Comparison of ENCODE assay signal across 8 cellular contexts in the genomic region with DNA sequence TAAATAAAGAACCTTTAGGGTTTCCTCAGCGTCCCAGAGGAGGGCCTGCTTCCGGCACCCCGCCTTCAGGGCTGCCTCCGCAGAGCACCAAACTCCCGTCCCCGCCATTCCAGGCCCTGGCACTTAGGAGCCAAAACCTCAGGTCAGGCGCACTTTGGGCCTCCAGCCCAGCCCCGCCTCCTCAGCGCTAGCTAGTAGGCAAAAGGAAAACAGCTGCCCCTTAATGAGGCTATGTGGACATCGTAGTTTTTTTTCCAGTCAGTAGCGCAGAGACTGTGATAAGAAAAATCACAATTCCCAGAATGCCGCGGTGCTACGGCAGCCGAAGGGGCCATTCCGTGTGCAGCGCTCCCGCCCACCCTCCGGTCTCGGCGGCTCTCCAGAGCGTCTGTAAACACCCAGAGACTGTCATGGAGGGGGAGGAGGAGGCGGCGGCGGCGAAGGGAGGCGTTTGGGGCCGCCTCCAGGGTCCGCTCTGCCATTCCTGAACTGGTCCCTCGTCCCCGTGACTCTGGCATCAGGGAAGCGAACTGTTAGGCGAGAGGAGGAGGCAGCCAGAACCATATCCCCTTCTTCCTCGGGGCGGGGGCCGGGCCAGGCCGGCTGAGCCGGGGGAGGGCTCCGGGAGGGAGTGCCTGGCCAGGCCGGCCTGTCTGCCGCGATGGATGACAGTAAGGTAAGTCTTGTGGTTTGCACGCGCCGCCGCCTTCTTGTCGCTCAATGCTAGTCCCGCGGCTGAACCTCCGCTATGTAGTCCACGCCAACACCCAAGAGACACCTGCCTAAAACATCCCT.
DNase-seq lines count a peak whose midpoint lies in the region; ATAC-seq and TF ChIP-seq lines count a peak whose summit lies in the region.

Gene CREBL2 (plus strand): TSS at position 365 of the 795 bp plus-strand sequence. CDS start 297 bp downstream, at position 662.

- peaks cover 2% of the 10 kb centered on the region for H3K9me3 Mint-ChIP-seq in nephron progenitor cell
- no peaks in the 10 kb centered on the region for H3K9me3 Mint-ChIP-seq in stimulated activated naive CD8-positive, alpha-beta T cell treated with anti-CD3 and anti-CD28 coated beads, Interleukin-15, amount 100 ng/mL, for 72 hours

- peaks cover 20% of the 10 kb centered on the region for H3K36me3 Mint-ChIP-seq in nephron progenitor cell (ENCODE audit: low read depth)

- no peak for TF ChIP-seq CTCF in nephron progenitor cell (IDR thresholded peaks at IDR 0.05)

- peak within 1 kb of the TSS; percentile 89 for H3K4me3 Mint-ChIP-seq in nephron progenitor cell
- peak within 1 kb of the TSS; percentile 91 to 96 for H3K4me3 Mint-ChIP-seq in stimulated activated naive CD8-positive, alpha-beta T cell treated with anti-CD3 and anti-CD28 coated beads, Interleukin-15, amount 100 ng/mL, for 72 hours

- peak within 1 kb of the TSS; percentile 70 for H3K27ac Mint-ChIP-seq in nephron progenitor cell
- H3K27ac Mint-ChIP-seq in stimulated activated naive CD8-positive, alpha-beta T cell treated with anti-CD3 and anti-CD28 coated beads, Interleukin-15, amount 100 ng/mL, for 72 hours: peak within 1 kb of the TSS; percentile 98 to 99

- DNase-seq in EL (peak; percentile 95), GOT3 (lab: John Stamatoyannopoulos, UW) (peak; percentile 89), LoVo (ENCODE audit: low spot score) (peak; percentile 99), SHP77 (lab: John Stamatoyannopoulos, UW) (peak; percentile 81 to 86), activated gamma-delta T cell (lab: John Stamatoyannopoulos, UW) (peak; percentile 68), fibroblast of the conjunctiva (ENCODE audit: low read depth) (peak; percentile 97), nephron progenitor cell (peak; percentile 83)
- DNase-seq in stimulated activated naive CD8-positive, alpha-beta T cell treated with anti-CD3 and anti-CD28 coated beads, Interleukin-15, amount 100 ng/mL, for 72 hours: peak; percentile 83 to 89

- ATAC-seq in stimulated activated naive CD8-positive, alpha-beta T cell treated with anti-CD3 and anti-CD28 coated beads, Interleukin-15, amount 100 ng/mL, for 72 hours: peak; percentile 93

- H3K27me3 Mint-ChIP-seq in nephron progenitor cell (ENCODE audit: low read depth, poor library complexity): peaks cover 3% of the 10 kb centered on the region
- no peaks in the 10 kb centered on the region for H3K27me3 Mint-ChIP-seq in stimulated activated naive CD8-positive, alpha-beta T cell treated with anti-CD3 and anti-CD28 coated beads, Interleukin-15, amount 100 ng/mL, for 72 hours

- peaks cover 49% of the 10 kb centered on the region for H3K4me1 Mint-ChIP-seq in nephron progenitor cell
- peaks cover 63% of the 10 kb centered on the region for H3K4me1 Mint-ChIP-seq in stimulated activated naive CD8-positive, alpha-beta T cell treated with anti-CD3 and anti-CD28 coated beads, Interleukin-15, amount 100 ng/mL, for 72 hours

Comparison
In these comparisons a context has a peak if more than half of its experiments do, and no peak if none do; other contexts are left out.
1. Peak in every context shown above with its lines: DNase-seq and ATAC-seq.